16 cellular contexts compared by ENCODE assay signal in genomic region chr17:32943206-32943605, GRCh38. TPM values are rescaled to one million over a fixed set of nuclear protein-coding genes. Genes with fewer than 3 reads are reported as not detected.
A peak's percentile ranks its signal among the peaks of the same experiment; 100 is the strongest.
DNase-seq lines count a peak whose midpoint lies in the region; ATAC-seq and TF ChIP-seq lines count a peak whose summit lies in the region.
"Had no signal": no experiment of that assay in that cellular context is flagged by ENCODE, and none has a peak within 500 bp of the region (broad histone marks: within the 10 kb centered on the region; RNA-seq: fewer than 3 reads in every experiment).

No MANE protein-coding gene starts in this region.

- DNase-seq in AG20443 (ENCODE audit: low spot score) = peak; percentile 74
- DNase-seq in SK-N-MC (ENCODE audit: low read depth, low spot score) = no peak
- DNase-seq in fibroblast of pulmonary artery (ENCODE audit: low read depth) = peak; percentile 39
- no peak for DNase-seq in nephron progenitor cell
- no peak for DNase-seq in BE2C
- no peak for DNase-seq in activated CD4-positive, alpha-beta T cell treated with anti-CD3 and anti-CD28 coated beads for 36 hours
- no peak for DNase-seq in NCI-H69 (lab: John Stamatoyannopoulos, UW)
- DNase-seq in NCI-H82 (lab: John Stamatoyannopoulos, UW) = no peak
- DNase-seq: activated CD4-positive, alpha-beta T cell treated with anti-CD3 and anti-CD28 coated beads for 4 hours; NCI-H1694; stimulated activated naive CD4-positive, alpha-beta T cell had no signal

- peaks cover 63% of the 10 kb centered on the region for H3K36me3 Mint-ChIP-seq in nephron progenitor cell (ENCODE audit: low read depth)
- H3K36me3 Mint-ChIP-seq in activated CD4-positive, alpha-beta T cell treated with anti-CD3 and anti-CD28 coated beads for 36 hours (ENCODE audit: low read depth) = no peaks in the 10 kb centered on the region
- H3K36me3 Mint-ChIP-seq: activated naive CD4-positive, alpha-beta T cell treated with anti-CD3 and anti-CD28 coated beads, Interleukin-2, amount 50 U/mL, for 24 hours had no signal

- no peaks in the 10 kb centered on the region for H3K27me3 ChIP-seq in BE2C
- H3K27me3 ChIP-seq: uterus had no signal

- POLR2A ChIA-PET in activated CD4-positive, alpha-beta T cell treated with anti-CD3 and anti-CD28 coated beads for 36 hours (lab: Charles Lee) = no interaction called here

- H3K4me1 ChIP-seq in BE2C = no peaks in the 10 kb centered on the region
- H3K4me1 ChIP-seq: parathyroid adenoma, uterus had no signal

- peak overlapping the region; percentile 66 for H3K27ac Mint-ChIP-seq in nephron progenitor cell
- H3K27ac Mint-ChIP-seq in activated CD4-positive, alpha-beta T cell treated with anti-CD3 and anti-CD28 coated beads for 36 hours = no peak overlapping the region
- H3K27ac Mint-ChIP-seq: activated naive CD4-positive, alpha-beta T cell treated with anti-CD3 and anti-CD28 coated beads, Interleukin-2, amount 50 U/mL, for 24 hours had no signal

- H3K4me3 Mint-ChIP-seq in nephron progenitor cell = no peak overlapping the region
- H3K4me3 Mint-ChIP-seq in activated CD4-positive, alpha-beta T cell treated with anti-CD3 and anti-CD28 coated beads for 36 hours = no peak overlapping the region
- H3K4me3 Mint-ChIP-seq: activated naive CD4-positive, alpha-beta T cell treated with anti-CD3 and anti-CD28 coated beads, Interleukin-2, amount 50 U/mL, for 24 hours; central memory CD8-positive, alpha-beta T cell had no signal

- H3K9me3 Mint-ChIP-seq in nephron progenitor cell = no peaks in the 10 kb centered on the region
- no peaks in the 10 kb centered on the region for H3K9me3 Mint-ChIP-seq in activated CD4-positive, alpha-beta T cell treated with anti-CD3 and anti-CD28 coated beads for 36 hours (ENCODE audit: low read depth)
- H3K9me3 Mint-ChIP-seq: activated naive CD4-positive, alpha-beta T cell treated with anti-CD3 and anti-CD28 coated beads, Interleukin-2, amount 50 U/mL, for 24 hours; central memory CD8-positive, alpha-beta T cell had no signal

- CTCF ChIA-PET in activated CD4-positive, alpha-beta T cell treated with anti-CD3 and anti-CD28 coated beads for 36 hours (lab: Charles Lee) = interaction anchor here (0.9 kb wide), 1 partner anchor 16 kb away, joined by 3 read pairs; no protein-coding TSS in a partner anchor

- peaks cover 20% of the 10 kb centered on the region for H3K4me1 Mint-ChIP-seq in nephron progenitor cell
- H3K4me1 Mint-ChIP-seq in activated CD4-positive, alpha-beta T cell treated with anti-CD3 and anti-CD28 coated beads for 36 hours = no peaks in the 10 kb centered on the region
- H3K4me1 Mint-ChIP-seq: activated naive CD4-positive, alpha-beta T cell treated with anti-CD3 and anti-CD28 coated beads, Interleukin-2, amount 50 U/mL, for 24 hours; central memory CD8-positive, alpha-beta T cell had no signal

- H3K27ac ChIP-seq in SK-N-MC = peak overlapping the region; percentile 70
- H3K27ac ChIP-seq: parathyroid adenoma had no signal

- TF ChIP-seq CTCF in fibroblast of pulmonary artery (IDR thresholded peaks at IDR 0.05; ENCODE audit: low read length, missing control alignments) (no peak), nephron progenitor cell (IDR thresholded peaks at IDR 0.05) (no peak), BE2C (IDR thresholded peaks at IDR 0.05; ENCODE audit: low read depth, low read length) (no peak)

- no peaks in the 10 kb centered on the region for H3K9me3 ChIP-seq in SK-N-MC (ENCODE audit: low read depth, low read length)
- no peaks in the 10 kb centered on the region for H3K9me3 ChIP-seq in BE2C
- H3K9me3 ChIP-seq: uterus had no signal

- no peak overlapping the region for H3K4me3 ChIP-seq in SK-N-MC
- no peak overlapping the region for H3K4me3 ChIP-seq in fibroblast of pulmonary artery (replicated peaks; ENCODE audit: low read depth, low read length)
- no peak overlapping the region for H3K4me3 ChIP-seq in BE2C (ENCODE audit: low read depth, low read length)
- H3K4me3 ChIP-seq: uterus had no signal

- ATAC-seq in activated CD4-positive, alpha-beta T cell treated with anti-CD3 and anti-CD28 coated beads for 36 hours = no peak

- H3K27me3 Mint-ChIP-seq in nephron progenitor cell (ENCODE audit: low read depth, poor library complexity) = peaks cover 9% of the 10 kb centered on the region
- peaks cover 3% of the 10 kb centered on the region for H3K27me3 Mint-ChIP-seq in activated CD4-positive, alpha-beta T cell treated with anti-CD3 and anti-CD28 coated beads for 36 hours

- H3K36me3 ChIP-seq in SK-N-MC (ENCODE audit: insufficient read depth, low read length) (peaks cover 35% of the 10 kb centered on the region), BE2C (no peaks in the 10 kb centered on the region)
- H3K36me3 ChIP-seq: uterus had no signal

- H3K9ac ChIP-seq in SK-N-MC (ENCODE audit: insufficient read length) = no peak overlapping the region
- H3K9ac ChIP-seq: parathyroid adenoma had no signal

- intact Hi-C loops in activated CD4-positive, alpha-beta T cell treated with anti-CD3 and anti-CD28 coated beads for 36 hours (cut with DNase I, micrococcal nuclease) = loop anchor here in 1 of 2 experiments (5.0 to 10.0 kb wide), 2 partner anchors 54 to 372 kb away; no protein-coding TSS in a partner anchor

RNA-seq across cellular contexts. Expression of gene TMEM98, which starts 15.3 kb away (rescaled TPM):
- polyA plus RNA-seq in BE2C (2012; ENCODE audit: insufficient read depth, insufficient read length, low read depth) = 1.2 TPM
- under 1 TPM; 0.41 to 0.77 TPM for total RNA-seq in activated CD4-positive, alpha-beta T cell treated with anti-CD3 and anti-CD28 coated beads for 36 hours

RNA-seq across cellular contexts. Expression of gene SPACA3, which starts 48.4 kb away (rescaled TPM):
- polyA plus RNA-seq in BE2C (2012; ENCODE audit: insufficient read depth, insufficient read length, low read depth) = not detected
- total RNA-seq in activated CD4-positive, alpha-beta T cell treated with anti-CD3 and anti-CD28 coated beads for 36 hours = not detected
- total RNA-seq: NCI-H460, uterus had no signal

Comparison
In these comparisons a context has a peak if more than half of its experiments do, and no peak if none do; other contexts are left out.
1. DNase-seq: peak in AG20443 (single experiment) and fibroblast of pulmonary artery (single experiment); none in SK-N-MC (single experiment), nephron progenitor cell (single experiment), BE2C (single experiment), activated CD4-positive, alpha-beta T cell treated with anti-CD3 and anti-CD28 coated beads for 36 hours (single experiment), NCI-H69 (single experiment) and NCI-H82 (single experiment).